ENCODE assay signal across 16 cellular contexts in genomic region chr19:11190501-11190900, GRCh38. TPM values are rescaled to one million over a fixed set of nuclear protein-coding genes. Genes with fewer than 3 reads are reported as not detected.
A peak's percentile ranks its signal among the peaks of the same experiment; 100 is the strongest.
DNase-seq lines count a peak whose midpoint lies in the region; ATAC-seq, FAIRE-seq and TF ChIP-seq lines count a peak whose summit lies in the region.
"Had no signal": no experiment of that assay in that cellular context is flagged by ENCODE, and none has a peak within 500 bp of the region (broad histone marks: within the 10 kb centered on the region; RNA-seq: fewer than 3 reads in every experiment).

No MANE protein-coding gene starts in this region.

- no peak for TF ChIP-seq POLR2A in gastrocnemius medialis (IDR thresholded peaks at IDR 0.05)

- no peak for FAIRE-seq in kidney (lab: Jason Lieb, UNC)
- FAIRE-seq: islet of Langerhans had no signal

- H2AK5ac ChIP-seq in neuronal stem cell (ENCODE audit: low read depth, low read length): no peak overlapping the region

- no peak for TF ChIP-seq CTCF in fibroblast of lung (conservative IDR thresholded peaks at IDR 0.05 in 1 of 2, IDR thresholded peaks at IDR 0.05 in 1 of 2; ENCODE audit: low read depth in 1 of 2, low read length in 2 of 2)
- TF ChIP-seq CTCF in gastrocnemius medialis (IDR thresholded peaks at IDR 0.05 in 4 of 5, conservative IDR thresholded peaks at IDR 0.05 in 1 of 5): no peak
- no peak for TF ChIP-seq CTCF in kidney (IDR thresholded peaks at IDR 0.05; ENCODE audit: borderline replicate concordance, extremely low read depth, insufficient read depth)

- H4K8ac ChIP-seq in neuronal stem cell (ENCODE audit: low read depth, low read length): no peak overlapping the region

- H3K9me3 ChIP-seq in right cardiac atrium (ENCODE audit: control insufficient read depth, low read length) (no peaks in the 10 kb centered on the region), fibroblast of lung (ENCODE audit: control insufficient read depth, insufficient read depth, low read depth, low read length) (no peaks in the 10 kb centered on the region), gastrocnemius medialis (no peaks in the 10 kb centered on the region), neuronal stem cell (replicated peaks in 1 of 2; ENCODE audit: control insufficient read depth in 2 of 2, insufficient read depth in 1 of 2, low read depth in 1 of 2, low read length in 2 of 2) (no peaks in the 10 kb centered on the region), kidney (ENCODE audit: control insufficient read depth in 1 of 2, low read length in 2 of 2) (no peaks in the 10 kb centered on the region)

- H3K27me3 ChIP-seq in right cardiac atrium (ENCODE audit: control insufficient read depth, insufficient read depth) (no peaks in the 10 kb centered on the region), fibroblast of lung (ENCODE audit: control insufficient read depth, insufficient read depth, low read length) (no peaks in the 10 kb centered on the region), gastrocnemius medialis (no peaks in the 10 kb centered on the region), neuronal stem cell (ENCODE audit: control insufficient read depth in 3 of 3, insufficient read depth in 3 of 3, low read depth in 1 of 3, low read length in 3 of 3) (no peaks in the 10 kb centered on the region)

- no peak overlapping the region for H2AFZ ChIP-seq in fibroblast of lung (ENCODE audit: low read length)
- H2AFZ ChIP-seq in neuronal stem cell (ENCODE audit: low read length): no peak overlapping the region

- H3K4me1 ChIP-seq in right cardiac atrium (ENCODE audit: control insufficient read depth, insufficient read depth, low read length) (peaks cover 14% of the 10 kb centered on the region), fibroblast of lung (ENCODE audit: control insufficient read depth, extremely low read depth, insufficient read depth, low read length) (peaks cover 25% of the 10 kb centered on the region), gastrocnemius medialis (peaks cover 17 to 41% of the 10 kb centered on the region in 2 donors), neuronal stem cell (ENCODE audit: control insufficient read depth in 2 of 2, insufficient read depth in 1 of 2, low read depth in 1 of 2, low read length in 2 of 2) (peaks cover 0 to 5% of the 10 kb centered on the region in 2 donors), kidney (ENCODE audit: control insufficient read depth in 1 of 2, insufficient read depth in 1 of 2, low read depth in 1 of 2, low read length in 2 of 2) (peaks cover 3 to 13% of the 10 kb centered on the region in 2 donors)

- H2BK15ac ChIP-seq in neuronal stem cell (ENCODE audit: low read length): no peak overlapping the region

- no peak overlapping the region for H3K23ac ChIP-seq in neuronal stem cell (ENCODE audit: low read depth, low read length, poor library complexity)

- peaks cover 74% of the 10 kb centered on the region for H3K79me2 ChIP-seq in fibroblast of lung (ENCODE audit: control insufficient read depth, insufficient read depth, low read length)

- intact Hi-C loops in right cardiac atrium (cut with DNase I) (no loop called here), cardiac septum (cut with DNase I) (no loop called here), gastrocnemius medialis (cut with DNase I; ENCODE audit: low total_unique reads) (loop anchor here (2.0 to 10.0 kb wide), 2 partner anchors 48 to 226 kb away; partner anchors contain the start of gene SMARCA4), kidney (cut with DNase I) (no loop called here)

- H3K79me1 ChIP-seq in neuronal stem cell (ENCODE audit: low read depth, low read length): no peaks in the 10 kb centered on the region

- H3K4me2 ChIP-seq in fibroblast of lung (ENCODE audit: extremely low read depth, insufficient read depth, low read length) (peak overlapping the region; percentile 49), neuronal stem cell (ENCODE audit: insufficient read depth, low read length, poor library complexity, severe bottlenecking) (no peak overlapping the region)

- H2BK5ac ChIP-seq in neuronal stem cell (ENCODE audit: low read length): no peak overlapping the region

- in situ Hi-C loops in gastrocnemius medialis (cut with MboI; ENCODE audit: low sequenced_read_pairs in 4 of 4): no loop called here

- H3K18ac ChIP-seq in neuronal stem cell (ENCODE audit: low read length): no peak overlapping the region

- WGBS in right cardiac atrium: 66% methylated on average over 8 of the region's 8 CpGs
- WGBS in neuronal stem cell (ENCODE audit: extremely low coverage in 2 of 2, insufficient read length in 2 of 2, insufficient replicate concordance in 1 of 2), 2 donors: no CpG with 5 or more reads among the region's 8 CpGs

- no peak overlapping the region for H4K91ac ChIP-seq in neuronal stem cell (ENCODE audit: low read depth, low read length, poor library complexity)

- H3K4ac ChIP-seq in neuronal stem cell (ENCODE audit: low read length): no peak overlapping the region

- H3K4me3 ChIP-seq in right cardiac atrium (ENCODE audit: low read length) (no peak overlapping the region), fibroblast of lung (replicated peaks in 1 of 4; ENCODE audit: control extremely low read depth in 1 of 4, insufficient read depth in 1 of 4, low read depth in 3 of 4, low read length in 4 of 4) (peak overlapping the region in 2 of 4 experiments; percentile 12 to 23), gastrocnemius medialis (no peak overlapping the region), neuronal stem cell (ENCODE audit: low read length in 2 of 2) (no peak overlapping the region), kidney (ENCODE audit: low read length in 2 of 2) (no peak overlapping the region)

- ATAC-seq in right cardiac atrium (no peak), gastrocnemius medialis (no peak), GM18520 (IDR thresholded peaks at IDR 0.05; ENCODE audit: unreplicated experiment) (no peak), GM21737 (IDR thresholded peaks at IDR 0.05; ENCODE audit: unreplicated experiment) (no peak)
- ATAC-seq: activated T-helper 17 cell treated with anti-CD3 and anti-CD28 coated beads, Interleukin-2, amount 50 U/mL, for 72 hours had no signal

- DNase-seq in right cardiac atrium (no peak), cardiac septum (ENCODE audit: low spot score) (no peak), fibroblast of lung (ENCODE audit: low read depth in 2 of 2) (no peak), gastrocnemius medialis (no peak), neuronal stem cell (ENCODE audit: low spot score) (no peak), kidney (no peak)
- DNase-seq: EL, H7, NCI-H1694 treated with DMSO at 0.1 percent for 48 hours, PC-3 had no signal

- no peak overlapping the region for H3K14ac ChIP-seq in neuronal stem cell (ENCODE audit: low read length)

- H2BK120ac ChIP-seq in neuronal stem cell (ENCODE audit: low read depth, low read length): no peak overlapping the region

- no peaks in the 10 kb centered on the region for H4K20me1 ChIP-seq in fibroblast of lung (ENCODE audit: control insufficient read depth, extremely low read depth, insufficient read depth, low read length)

- H3K27ac ChIP-seq in right cardiac atrium (ENCODE audit: low read length): peak overlapping the region; percentile 81
- H3K27ac ChIP-seq in fibroblast of lung (ENCODE audit: insufficient read depth, low read length): peak overlapping the region; percentile 23
- peak overlapping the region; percentile 69 to 92 (median 76) for H3K27ac ChIP-seq in gastrocnemius medialis
- no peak overlapping the region for H3K27ac ChIP-seq in neuronal stem cell (replicated peaks; ENCODE audit: low read length)
- H3K27ac ChIP-seq in kidney (ENCODE audit: low read depth in 2 of 2, low read length in 2 of 2): no peak overlapping the region

- H3K9ac ChIP-seq in fibroblast of lung (ENCODE audit: insufficient read depth, low read length): no peak overlapping the region
- H3K9ac ChIP-seq in neuronal stem cell (ENCODE audit: low read depth, low read length, poor library complexity): no peak overlapping the region
- no peak overlapping the region for H3K9ac ChIP-seq in kidney (ENCODE audit: low read length in 2 of 2)

- no peak overlapping the region for H2BK12ac ChIP-seq in neuronal stem cell (ENCODE audit: low read length)

- peaks cover 34% of the 10 kb centered on the region for H3K36me3 ChIP-seq in fibroblast of lung (ENCODE audit: control insufficient read depth, insufficient read depth, low read length)
- peaks cover 0 to 25% of the 10 kb centered on the region in 2 donors for H3K36me3 ChIP-seq in gastrocnemius medialis
- peaks cover 3 to 53% of the 10 kb centered on the region in 2 donors for H3K36me3 ChIP-seq in neuronal stem cell (replicated peaks in 1 of 2; ENCODE audit: control insufficient read depth in 2 of 2, insufficient read depth in 2 of 2, low read length in 2 of 2)
- H3K36me3 ChIP-seq in kidney (ENCODE audit: control insufficient read depth in 1 of 2, insufficient read depth in 2 of 2, low read length in 2 of 2): peaks cover 8 to 10% of the 10 kb centered on the region in 2 donors

RNA-seq across cellular contexts. Expression of gene KANK2, which starts 6.8 kb away (rescaled TPM):
- 100 to 1,000 TPM; 244 to 324 (median 295) TPM for total RNA-seq in right cardiac atrium
- polyA plus RNA-seq in right cardiac atrium: 259 TPM
- total RNA-seq in cardiac septum: 499 TPM
- total RNA-seq in fibroblast of lung: 435 and 511 TPM in 2 replicates
- polyA plus RNA-seq in fibroblast of lung: 192 and 197 TPM in 2 replicates
- 343 and 345 TPM in 2 replicates for polyA plus RNA-seq in fibroblast of lung (2012)
- polyA minus RNA-seq in fibroblast of lung (ENCODE audit: low replicate concordance): 1,080 and 1,176 TPM in 2 replicates
- total RNA-seq in gastrocnemius medialis: 100 to 1,000 TPM in 3 of 4 donors, 10 to 100 TPM in 1; 37.7 to 192 (median 149) TPM
- 19.8 TPM for polyA plus RNA-seq in neuronal stem cell (2013, experiment 1 of 2)
- polyA plus RNA-seq in neuronal stem cell (2013, experiment 2 of 2): 19.2 TPM
- total RNA-seq in kidney: 119 TPM
- polyA plus RNA-seq in kidney (ENCODE audit: insufficient read depth, low read depth, low replicate concordance): 37.5 TPM

RNA-seq across cellular contexts. Expression of gene SPC24, which starts 34.9 kb away (rescaled TPM):
- total RNA-seq in right cardiac atrium: 1 to 10 TPM in 3 of 4 donors, under 1 TPM in 1; 0.56 to 4.4 (median 3.4) TPM
- polyA plus RNA-seq in right cardiac atrium: 1.6 TPM
- 3.8 TPM for total RNA-seq in cardiac septum
- total RNA-seq in fibroblast of lung: 3.9 and 32.0 TPM in 2 replicates
- 8.1 and 32.0 TPM in 2 replicates for polyA plus RNA-seq in fibroblast of lung
- polyA plus RNA-seq in fibroblast of lung (2012): 9.4 and 37.2 TPM in 2 replicates
- polyA minus RNA-seq in fibroblast of lung (ENCODE audit: low replicate concordance): 11.4 and 64.9 TPM in 2 replicates
- 1 to 10 TPM in 1 of 4 donors, under 1 TPM in 1, not detected in 2; 0.55 to 1.6 TPM for total RNA-seq in gastrocnemius medialis
- 21.3 TPM for polyA plus RNA-seq in neuronal stem cell (2013, experiment 1 of 2)
- 22.7 TPM for polyA plus RNA-seq in neuronal stem cell (2013, experiment 2 of 2)
- total RNA-seq in kidney: 1.7 TPM
- 0.65 TPM for polyA plus RNA-seq in kidney (ENCODE audit: insufficient read depth, low read depth, low replicate concordance)

RNA-seq across cellular contexts. Expression of gene ANGPTL8, which starts 48.9 kb away (rescaled TPM):
- total RNA-seq in right cardiac atrium (under 1 TPM in 3 of 4 donors, not detected in 1; 0.47 to 0.84 (median 0.51) TPM), cardiac septum (not detected), fibroblast of lung (not detected in 2 replicates), gastrocnemius medialis (under 1 TPM in 1 of 4 donors, not detected in 3; 0.47 TPM), kidney (1.9 TPM)
- polyA plus RNA-seq in right cardiac atrium (4.8 TPM), fibroblast of lung (not detected in 2 replicates), kidney (ENCODE audit: insufficient read depth, low read depth, low replicate concordance) (1.3 TPM)
- not detected in 2 replicates for polyA plus RNA-seq in fibroblast of lung (2012)
- not detected in 2 replicates for polyA minus RNA-seq in fibroblast of lung (ENCODE audit: low replicate concordance)
- polyA plus RNA-seq in neuronal stem cell (2013, experiment 1 of 2): 0.43 TPM
- not detected for polyA plus RNA-seq in neuronal stem cell (2013, experiment 2 of 2)
- total RNA-seq: activated T-helper 17 cell treated with anti-CD3 and anti-CD28 coated beads, Interleukin-2, amount 50 U/mL, for 72 hours; H7; NCI-H460; PC-3; temporal lobe had no signal

Comparison
In these comparisons a context has a peak if more than half of its experiments do, and no peak if none do; other contexts are left out.
1. H3K27ac ChIP-seq: peak in right cardiac atrium (single experiment), fibroblast of lung (single experiment) and gastrocnemius medialis (4 of 4); none in neuronal stem cell (single experiment) and kidney (0 of 2).